9 cellular contexts compared by ENCODE assay signal in the genomic region with DNA sequence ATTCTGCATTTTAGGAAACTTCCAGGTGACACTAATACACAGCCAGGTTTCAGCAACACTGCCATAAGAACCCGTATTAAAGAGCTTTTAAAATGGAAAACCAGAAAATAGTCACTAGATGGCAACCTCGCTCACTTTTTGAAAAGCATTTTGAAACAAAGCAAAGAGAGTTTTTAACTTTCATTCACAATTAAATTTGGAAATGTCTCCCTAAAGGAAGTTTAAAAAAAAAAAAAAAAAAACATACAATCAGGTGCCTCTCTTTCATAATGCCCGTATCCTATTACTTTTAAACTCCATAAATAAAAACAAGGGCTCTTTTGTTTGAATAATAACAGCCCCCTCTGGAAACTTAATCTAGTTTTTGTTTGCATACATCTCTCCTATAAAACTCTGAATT. TPM values are rescaled to one million over a fixed set of nuclear protein-coding genes. Genes with fewer than 3 reads are reported as not detected.
A peak's percentile ranks its signal among the peaks of the same experiment; 100 is the strongest.
DNase-seq lines count a peak whose midpoint lies in the region; ATAC-seq and TF ChIP-seq lines count a peak whose summit lies in the region.
"Had no signal": no experiment of that assay in that cellular context is flagged by ENCODE, and none has a peak within 500 bp of the region (broad histone marks: within the 10 kb centered on the region; RNA-seq: fewer than 3 reads in every experiment).

No MANE protein-coding gene starts in this region.

- ATAC-seq in thoracic aorta (ENCODE audit: insufficient number of reproducible peaks, low FRiP score, low read depth) (peak; percentile 32), GM18498 (IDR thresholded peaks at IDR 0.05; ENCODE audit: unreplicated experiment) (no peak), GM21737 (IDR thresholded peaks at IDR 0.05; ENCODE audit: unreplicated experiment) (no peak)

- no peak overlapping the region; the same call in 1 of the 2 replicates for H2AFZ ChIP-seq in KMS-11 (ENCODE audit: low read depth)

- no peak overlapping the region for H3K4me3 ChIP-seq in KMS-11 (IDR thresholded peaks at IDR 0.05; ENCODE audit: insufficient read depth, low read depth, low read length)
- H3K4me3 ChIP-seq in thoracic aorta = no peak overlapping the region

- DNase-seq in DMS79 treated with DMSO at 0.1 percent for 48 hours (lab: John Stamatoyannopoulos, UW) (peak; percentile 6), SKM-1 treated with dmso at 0.1 percent for 144 hours (lab: John Stamatoyannopoulos, UW; ENCODE audit: unreplicated experiment) (peak; percentile 62), germinal center (ENCODE audit: low spot score) (peak; percentile 10), thoracic aorta (ENCODE audit: low spot score) (no peak), posterior vena cava (ENCODE audit: low spot score) (no peak)

- TF ChIP-seq CTCF in KMS-11 (conservative IDR thresholded peaks at IDR 0.05; ENCODE audit: low read depth, low read length) (peak; percentile 65), thoracic aorta (IDR thresholded peaks at IDR 0.05) (peak; percentile 35)

- peaks cover 4% of the 10 kb centered on the region for H3K4me1 ChIP-seq in KMS-11 (ENCODE audit: low read depth, poor library complexity, severe bottlenecking)
- no peaks in the 10 kb centered on the region for H3K4me1 ChIP-seq in thoracic aorta (ENCODE audit: control insufficient read depth in 1 of 2, low read depth in 2 of 2)

- H3K9me3 ChIP-seq in thoracic aorta = no peaks in the 10 kb centered on the region

- no peaks in the 10 kb centered on the region for H4K20me1 ChIP-seq in KMS-11 (ENCODE audit: insufficient read depth)

- no peaks in the 10 kb centered on the region for H3K79me2 ChIP-seq in KMS-11 (ENCODE audit: insufficient read depth, low read depth)

- H3K27me3 ChIP-seq in KMS-11 (ENCODE audit: insufficient read depth, low read depth) = no peaks in the 10 kb centered on the region
- no peaks in the 10 kb centered on the region for H3K27me3 ChIP-seq in thoracic aorta (replicated peaks; ENCODE audit: insufficient read depth)

- H3K36me3 ChIP-seq in KMS-11 (ENCODE audit: insufficient read depth) = no peaks in the 10 kb centered on the region
- no peaks in the 10 kb centered on the region for H3K36me3 ChIP-seq in thoracic aorta

- H3K4me2 ChIP-seq in KMS-11 = no peak overlapping the region

- H3K9ac ChIP-seq in KMS-11 = no peak overlapping the region

- H3K27ac ChIP-seq in KMS-11 (no peak overlapping the region), thoracic aorta (no peak overlapping the region)

- intact Hi-C loops in posterior vena cava (cut with DNase I) = loop anchor here (5.0 kb wide), 2 partner anchors 119 to 359 kb away; no protein-coding TSS in a partner anchor

RNA-seq across cellular contexts. Expression of a gene that starts 20.3 kb away (rescaled TPM):
- total RNA-seq in thoracic aorta (not detected), posterior vena cava (not detected)
- total RNA-seq: pulmonary artery endothelial cell had no signal

RNA-seq across cellular contexts. Expression of a gene that starts 53.8 kb away (rescaled TPM):
- not detected for total RNA-seq in thoracic aorta
- total RNA-seq in posterior vena cava = not detected
- total RNA-seq: pulmonary artery endothelial cell had no signal

Comparison
In these comparisons a context has a peak if more than half of its experiments do, and no peak if none do; other contexts are left out.
1. DNase-seq: peak in DMS79 treated with DMSO at 0.1 percent for 48 hours (single experiment), SKM-1 treated with dmso at 0.1 percent for 144 hours (single experiment) and germinal center (single experiment); none in thoracic aorta (single experiment) and posterior vena cava (single experiment).